15 cellular contexts compared by ENCODE assay signal in genomic region chr6:19408331-19408730, GRCh38.
"Had no signal": no experiment of that assay in that cellular context is flagged by ENCODE, and none has a peak within 500 bp of the region (broad histone marks: within the 10 kb centered on the region; RNA-seq: fewer than 3 reads in every experiment).

No MANE protein-coding gene starts in this region.

- ATAC-seq: activated CD4-positive, CD25-positive, alpha-beta regulatory T cell treated with anti-CD3 and anti-CD28 coated beads, Interleukin-2, amount 50 U/mL, for 24 hours; activated naive CD4-positive, alpha-beta T cell treated with anti-CD3 and anti-CD28 coated beads, Interleukin-2, amount 50 U/mL, for 72 hours; gastrocnemius medialis; heart right ventricle; left lobe of liver; natural killer cell had no signal

- H3K4me3 ChIP-seq: cardiac muscle cell, gastrocnemius medialis, heart right ventricle, right atrium auricular region, stomach, thyroid gland had no signal

- DNase-seq: activated CD4-positive, alpha-beta T cell treated with anti-CD3 and anti-CD28 coated beads, Interleukin-2, amount 50 U/mL, for 4 hours; activated effector memory CD4-positive, alpha-beta T cell treated with Interleukin-2 at 50 U/mL for 16 hours; activated T-cell treated with anti-CD3 and anti-CD28 coated beads, Interleukin-2, amount 50 U/mL, for 24 hours; gastrocnemius medialis; heart right ventricle; islet precursor cell; natural killer cell; small intestine; stomach; thyroid gland had no signal
